In genomic region chr5:17022296-17022695, GRCh38 we compare ENCODE assay signal across 13 cellular contexts.
"Had no signal": no experiment of that assay in that cellular context is flagged by ENCODE, and none has a peak within 500 bp of the region (broad histone marks: within the 10 kb centered on the region; RNA-seq: fewer than 3 reads in every experiment).

No MANE protein-coding gene starts in this region.

- H3K9me3 ChIP-seq: ovary, stomach, testis had no signal

- H3K36me3 ChIP-seq: ovary, stomach had no signal

- DNase-seq: activated CD4-positive, alpha-beta T cell treated with anti-CD3 and anti-CD28 coated beads, Interleukin-2, amount 10 ng/mL, durations not matched to agents 7 days and 5 days; activated CD8-positive, alpha-beta memory T cell treated with anti-CD3 and anti-CD28 coated beads, Interleukin-2, amount 50 U/mL, for 48 hours; activated gamma-delta T cell treated with Interleukin-2 at 50 U/mL for 16 hours; activated T-cell treated with anti-CD3 and anti-CD28 coated beads, Interleukin-2, amount 50 U/mL, for 72 hours; amygdala; hippocampal formation; left ventricle myocardium superior; ovary; stimulated activated CD4-positive, alpha-beta T cell treated with anti-CD3 and anti-CD28 coated beads, Interleukin-1b, Interleukin-23, amount 100 ng/mL, for 48 hours; stomach; T-helper 2 cell had no signal

- H3K4me3 ChIP-seq: coronary artery, ovary, stomach, testis had no signal

- H3K27ac ChIP-seq: coronary artery, ovary, stomach had no signal

- H3K27me3 ChIP-seq: ovary, stomach, testis had no signal
